20 cellular contexts compared by ENCODE assay signal in genomic region chr6:25084508-25084833, GRCh38.
DNase-seq lines count a peak whose midpoint lies in the region; ATAC-seq and TF ChIP-seq lines count a peak whose summit lies in the region.
"Had no signal": no experiment of that assay in that cellular context is flagged by ENCODE, and none has a peak within 500 bp of the region (broad histone marks: within the 10 kb centered on the region; RNA-seq: fewer than 3 reads in every experiment).

No MANE protein-coding gene starts in this region.

- H3K4me3 Mint-ChIP-seq in GM23338 = no peak overlapping the region
- no peak overlapping the region for H3K4me3 Mint-ChIP-seq in neural progenitor cell

- H3K4me1 Mint-ChIP-seq in GM23338 (peaks cover 12% of the 10 kb centered on the region), neural progenitor cell (no peaks in the 10 kb centered on the region)

- no peak overlapping the region for H3K9ac ChIP-seq in neural progenitor cell

- H3K9me3 ChIP-seq in neural progenitor cell (ENCODE audit: low read depth) (no peaks in the 10 kb centered on the region), upper lobe of right lung (no peaks in the 10 kb centered on the region)
- H3K9me3 ChIP-seq: SJSA1 had no signal

- H3K27ac ChIP-seq in GM23338 (ENCODE audit: low read depth) = no peak overlapping the region
- no peak overlapping the region for H3K27ac ChIP-seq in neural progenitor cell
- no peak overlapping the region for H3K27ac ChIP-seq in upper lobe of right lung
- H3K27ac ChIP-seq: SJSA1 had no signal

- H3K4me2 ChIP-seq in GM23338 (no peak overlapping the region), neural progenitor cell (no peak overlapping the region)

- H3K9me3 Mint-ChIP-seq in GM23338 (no peaks in the 10 kb centered on the region), neural progenitor cell (no peaks in the 10 kb centered on the region)
- H3K9me3 Mint-ChIP-seq: CD4-positive, alpha-beta memory T cell had no signal

- peaks cover 2% of the 10 kb centered on the region; the same call in 1 of the 2 replicates for H3K9me2 ChIP-seq in GM23338 (ENCODE audit: insufficient read depth)

- ATAC-seq in GM23338 (no peak), left lobe of liver (peak; percentile 64), upper lobe of right lung (no peak)
- ATAC-seq: K562 had no signal

- H3K79me2 ChIP-seq in GM23338 (replicated peaks; ENCODE audit: insufficient read depth) = no peaks in the 10 kb centered on the region
- no peaks in the 10 kb centered on the region for H3K79me2 ChIP-seq in neural progenitor cell (ENCODE audit: low read depth)

- H3K27me3 ChIP-seq in GM23338 (ENCODE audit: insufficient read depth) = no peaks in the 10 kb centered on the region
- H3K27me3 ChIP-seq in neural progenitor cell = no peaks in the 10 kb centered on the region
- no peaks in the 10 kb centered on the region for H3K27me3 ChIP-seq in upper lobe of right lung
- H3K27me3 ChIP-seq: SJSA1 had no signal

- no peak for TF ChIP-seq CTCF in GM23338 (conservative IDR thresholded peaks at IDR 0.05; ENCODE audit: low read depth in 2 of 2)
- no peak for TF ChIP-seq CTCF in neural progenitor cell (IDR thresholded peaks at IDR 0.05)
- TF ChIP-seq CTCF in upper lobe of right lung (IDR thresholded peaks at IDR 0.05) = no peak

- no peaks in the 10 kb centered on the region for H3F3A ChIP-seq in GM23338 (replicated peaks; ENCODE audit: low read depth)
- H3F3A ChIP-seq in neural progenitor cell (ENCODE audit: low read depth) = no peaks in the 10 kb centered on the region

- H3K36me3 ChIP-seq in GM23338 (ENCODE audit: insufficient read depth) = no peaks in the 10 kb centered on the region
- no peaks in the 10 kb centered on the region for H3K36me3 ChIP-seq in neural progenitor cell
- peaks cover 64% of the 10 kb centered on the region for H3K36me3 ChIP-seq in upper lobe of right lung
- H3K36me3 ChIP-seq: SJSA1 had no signal

- H3K27ac Mint-ChIP-seq in GM23338 (no peak overlapping the region), neural progenitor cell (no peak overlapping the region)

- H2AFZ ChIP-seq in GM23338 (peak overlapping the region; percentile 14; the same call in 1 of the 2 replicates), neural progenitor cell (replicated peaks) (peak overlapping the region; percentile 37)

- no peak overlapping the region for H3K4me3 ChIP-seq in GM23338
- H3K4me3 ChIP-seq in neural progenitor cell = no peak overlapping the region
- H3K4me3 ChIP-seq in upper lobe of right lung = no peak overlapping the region
- H3K4me3 ChIP-seq: K562, SJSA1 had no signal

- H3K4me1 ChIP-seq in GM23338 (ENCODE audit: insufficient read depth) = peaks cover 15% of the 10 kb centered on the region
- no peaks in the 10 kb centered on the region for H3K4me1 ChIP-seq in neural progenitor cell
- peaks cover 22% of the 10 kb centered on the region for H3K4me1 ChIP-seq in upper lobe of right lung
- H3K4me1 ChIP-seq: SJSA1 had no signal

- DNase-seq in GM23338 (ENCODE audit: low spot score) (no peak), NCI-H226 (peak; percentile 49), left lobe of liver (ENCODE audit: low spot score) (no peak), neural progenitor cell (ENCODE audit: low spot score) (no peak), upper lobe of right lung (no peak), NCI-H1105 (lab: John Stamatoyannopoulos, UW) (no peak), NCI-H526 treated with DMSO at 0.1 percent for 48 hours (lab: John Stamatoyannopoulos, UW) (no peak)
- DNase-seq: C1 segment of cervical spinal cord; CD4-positive, alpha-beta memory T cell; COR-L47; H7; Kasumi-1; NCI-H1092 treated with DMSO at 0.1 percent for 48 hours; NCI-H1436 treated with DMSO at 0.1 percent for 48 hours; NCI-H187 treated with DMSO at 0.1 percent for 48 hours; NCI-H2171 treated with DMSO at 0.1 percent for 48 hours; NCI-H524; NCI-H774 had no signal

- H3K36me3 Mint-ChIP-seq in GM23338 (ENCODE audit: low read depth) = no peaks in the 10 kb centered on the region
- H3K36me3 Mint-ChIP-seq in neural progenitor cell = no peaks in the 10 kb centered on the region

- H3K27me3 Mint-ChIP-seq in GM23338 (ENCODE audit: insufficient read depth, low read depth, poor library complexity) = peaks cover 3% of the 10 kb centered on the region
- no peaks in the 10 kb centered on the region for H3K27me3 Mint-ChIP-seq in neural progenitor cell (ENCODE audit: insufficient read depth, low read depth)
- H3K27me3 Mint-ChIP-seq: CD4-positive, alpha-beta memory T cell had no signal

- H4K20me1 ChIP-seq in GM23338 (replicated peaks; ENCODE audit: insufficient read depth) (no peaks in the 10 kb centered on the region), neural progenitor cell (ENCODE audit: low read depth) (no peaks in the 10 kb centered on the region)

- intact Hi-C loops in upper lobe of right lung (cut with DNase I) = no loop called here

TF ChIP-seq in GM23338, 12 proteins besides CTCF, POLR2A, EP300 and RAD21:
- no peak for TF ChIP-seq ZNF114 (CRISPR knock-in tag; IDR thresholded peaks at IDR 0.05)
- no peak for TF ChIP-seq EZH2phosphoT487 (IDR thresholded peaks at IDR 0.05; ENCODE audit: unreplicated experiment)
- no peak for TF ChIP-seq ZNF331 (CRISPR knock-in tag; IDR thresholded peaks at IDR 0.05; ENCODE audit: low read depth)
- no peak for TF ChIP-seq JUNB (IDR thresholded peaks at IDR 0.05; ENCODE audit: unreplicated experiment)
- no peak for TF ChIP-seq EZH2 (IDR thresholded peaks at IDR 0.05; ENCODE audit: low read depth, unreplicated experiment)
